18 cellular contexts compared by ENCODE assay signal in genomic region chr14:24057867-24058259, GRCh38. TPM values are rescaled to one million over a fixed set of nuclear protein-coding genes. Genes with fewer than 3 reads are reported as not detected.
DNase-seq lines count a peak whose midpoint lies in the region; ATAC-seq and TF ChIP-seq lines count a peak whose summit lies in the region.
"Had no signal": no experiment of that assay in that cellular context is flagged by ENCODE, and none has a peak within 500 bp of the region (broad histone marks: within the 10 kb centered on the region; RNA-seq: fewer than 3 reads in every experiment).

No MANE protein-coding gene starts in this region.

- H3K9me3 Mint-ChIP-seq in activated naive CD8-positive, alpha-beta T cell treated with anti-CD3 and anti-CD28 coated beads, Interleukin-2, amount 10 ng/mL, durations not matched to agents 7 days and 5 days, result no peaks in the 10 kb centered on the region
- no peaks in the 10 kb centered on the region for H3K9me3 Mint-ChIP-seq in activated naive CD8-positive, alpha-beta T cell treated with anti-CD3 and anti-CD28 coated beads, Interleukin-2, amount 50 U/mL, for 24 hours
- peaks cover 15% of the 10 kb centered on the region for H3K9me3 Mint-ChIP-seq in glutamatergic neuron (ENCODE audit: unreplicated experiment)
- H3K9me3 Mint-ChIP-seq in stimulated activated effector memory CD8-positive, alpha-beta T cell treated with anti-CD3 and anti-CD28 coated beads, Interleukin-12 subunit alpha, Interleukin-12 subunit beta, amount 100 ng/mL, for 72 hours, result no peaks in the 10 kb centered on the region

- H3K4me3 Mint-ChIP-seq in activated naive CD8-positive, alpha-beta T cell treated with anti-CD3 and anti-CD28 coated beads, Interleukin-2, amount 10 ng/mL, durations not matched to agents 7 days and 5 days, result no peak overlapping the region
- H3K4me3 Mint-ChIP-seq in activated naive CD8-positive, alpha-beta T cell treated with anti-CD3 and anti-CD28 coated beads, Interleukin-2, amount 50 U/mL, for 24 hours, result no peak overlapping the region
- no peak overlapping the region for H3K4me3 Mint-ChIP-seq in T-helper 17 cell
- H3K4me3 Mint-ChIP-seq in glutamatergic neuron (ENCODE audit: unreplicated experiment), result no peak overlapping the region
- no peak overlapping the region for H3K4me3 Mint-ChIP-seq in stimulated activated effector memory CD8-positive, alpha-beta T cell treated with anti-CD3 and anti-CD28 coated beads, Interleukin-12 subunit alpha, Interleukin-12 subunit beta, amount 100 ng/mL, for 72 hours

- intact Hi-C loops in head of caudate nucleus (cut with DNase I), result loop anchor here (5.0 kb wide), 1 partner anchor 34 kb away; the partner anchor contains the start of gene PCK2

- no peaks in the 10 kb centered on the region for H3K9me3 ChIP-seq in T-helper 17 cell (ENCODE audit: control insufficient read depth, low read length, poor library complexity, severe bottlenecking)
- H3K9me3 ChIP-seq: adrenal gland, gastroesophageal sphincter, testis had no signal

- ATAC-seq in activated naive CD8-positive, alpha-beta T cell treated with anti-CD3 and anti-CD28 coated beads, Interleukin-2, amount 10 ng/mL, durations not matched to agents 7 days and 5 days (ENCODE audit: low read depth), result no peak
- no peak for ATAC-seq in activated naive CD8-positive, alpha-beta T cell treated with anti-CD3 and anti-CD28 coated beads, Interleukin-2, amount 50 U/mL, for 24 hours
- ATAC-seq in T-helper 17 cell (peak; percentile 29), GM18502 (IDR thresholded peaks at IDR 0.05; ENCODE audit: poor library complexity, unreplicated experiment) (no peak)
- ATAC-seq in stimulated activated effector memory CD8-positive, alpha-beta T cell treated with anti-CD3 and anti-CD28 coated beads, Interleukin-12 subunit alpha, Interleukin-12 subunit beta, amount 100 ng/mL, for 72 hours, result no peak

- peak overlapping the region; percentile 78 for H3K27ac Mint-ChIP-seq in activated naive CD8-positive, alpha-beta T cell treated with anti-CD3 and anti-CD28 coated beads, Interleukin-2, amount 10 ng/mL, durations not matched to agents 7 days and 5 days
- H3K27ac Mint-ChIP-seq in activated naive CD8-positive, alpha-beta T cell treated with anti-CD3 and anti-CD28 coated beads, Interleukin-2, amount 50 U/mL, for 24 hours, result no peak overlapping the region
- H3K27ac Mint-ChIP-seq in T-helper 17 cell, result no peak overlapping the region
- peak overlapping the region; percentile 79 for H3K27ac Mint-ChIP-seq in glutamatergic neuron (ENCODE audit: unreplicated experiment)
- H3K27ac Mint-ChIP-seq in stimulated activated effector memory CD8-positive, alpha-beta T cell treated with anti-CD3 and anti-CD28 coated beads, Interleukin-12 subunit alpha, Interleukin-12 subunit beta, amount 100 ng/mL, for 72 hours, result peak overlapping the region; percentile 56

- H3K36me3 Mint-ChIP-seq in activated naive CD8-positive, alpha-beta T cell treated with anti-CD3 and anti-CD28 coated beads, Interleukin-2, amount 10 ng/mL, durations not matched to agents 7 days and 5 days, result no peaks in the 10 kb centered on the region
- no peaks in the 10 kb centered on the region for H3K36me3 Mint-ChIP-seq in activated naive CD8-positive, alpha-beta T cell treated with anti-CD3 and anti-CD28 coated beads, Interleukin-2, amount 50 U/mL, for 24 hours (ENCODE audit: low read depth)
- H3K36me3 Mint-ChIP-seq in T-helper 17 cell (ENCODE audit: low read depth) (peaks cover 4% of the 10 kb centered on the region), glutamatergic neuron (ENCODE audit: unreplicated experiment) (no peaks in the 10 kb centered on the region)
- H3K36me3 Mint-ChIP-seq in stimulated activated effector memory CD8-positive, alpha-beta T cell treated with anti-CD3 and anti-CD28 coated beads, Interleukin-12 subunit alpha, Interleukin-12 subunit beta, amount 100 ng/mL, for 72 hours, result peaks cover 8% of the 10 kb centered on the region

- DNase-seq in activated naive CD8-positive, alpha-beta T cell treated with anti-CD3 and anti-CD28 coated beads, Interleukin-2, amount 10 ng/mL, durations not matched to agents 7 days and 5 days, result no peak
- DNase-seq in activated naive CD8-positive, alpha-beta T cell treated with anti-CD3 and anti-CD28 coated beads, Interleukin-2, amount 50 U/mL, for 24 hours, result no peak
- DNase-seq in T-helper 17 cell, result no peak
- no peak for DNase-seq in glutamatergic neuron
- no peak for DNase-seq in stimulated activated effector memory CD8-positive, alpha-beta T cell treated with anti-CD3 and anti-CD28 coated beads, Interleukin-12 subunit alpha, Interleukin-12 subunit beta, amount 100 ng/mL, for 72 hours (ENCODE audit: low spot score in 2 of 2)
- no peak for DNase-seq in NCI-H1417 (lab: John Stamatoyannopoulos, UW)
- DNase-seq in head of caudate nucleus, result no peak
- DNase-seq: activated CD4-positive, alpha-beta T cell treated with anti-CD3 and anti-CD28 coated beads, Interleukin-2, amount 50 U/mL, for 4 hours; NK-92 treated with Interleukin-12 subunit alpha and Interleukin-12 subunit beta, amount 100 ng/mL, for 24 hours had no signal

- peaks cover 6% of the 10 kb centered on the region for H3K4me1 Mint-ChIP-seq in activated naive CD8-positive, alpha-beta T cell treated with anti-CD3 and anti-CD28 coated beads, Interleukin-2, amount 10 ng/mL, durations not matched to agents 7 days and 5 days
- peaks cover 14% of the 10 kb centered on the region for H3K4me1 Mint-ChIP-seq in activated naive CD8-positive, alpha-beta T cell treated with anti-CD3 and anti-CD28 coated beads, Interleukin-2, amount 50 U/mL, for 24 hours
- peaks cover 7% of the 10 kb centered on the region for H3K4me1 Mint-ChIP-seq in T-helper 17 cell
- peaks cover 21% of the 10 kb centered on the region for H3K4me1 Mint-ChIP-seq in glutamatergic neuron (ENCODE audit: low read depth, unreplicated experiment)
- H3K4me1 Mint-ChIP-seq in stimulated activated effector memory CD8-positive, alpha-beta T cell treated with anti-CD3 and anti-CD28 coated beads, Interleukin-12 subunit alpha, Interleukin-12 subunit beta, amount 100 ng/mL, for 72 hours, result peaks cover 34% of the 10 kb centered on the region

- TF ChIP-seq CTCF in glutamatergic neuron (IDR thresholded peaks at IDR 0.05; ENCODE audit: partially characterized antibody, unreplicated experiment), result no peak

- POLR2A ChIA-PET in activated naive CD8-positive, alpha-beta T cell treated with anti-CD3 and anti-CD28 coated beads, Interleukin-2, amount 10 ng/mL, durations not matched to agents 7 days and 5 days (lab: Charles Lee), result interaction anchor here (0.7 to 4.3 kb wide), 11 partner anchors 18 to 245 kb away, joined by 3 to 35 read pairs (median 5); partner anchors contain the start of genes DCAF11, GMPR2, IRF9 and NRL

- H3K27me3 Mint-ChIP-seq in activated naive CD8-positive, alpha-beta T cell treated with anti-CD3 and anti-CD28 coated beads, Interleukin-2, amount 10 ng/mL, durations not matched to agents 7 days and 5 days, result peaks cover 6% of the 10 kb centered on the region
- H3K27me3 Mint-ChIP-seq in activated naive CD8-positive, alpha-beta T cell treated with anti-CD3 and anti-CD28 coated beads, Interleukin-2, amount 50 U/mL, for 24 hours, result peaks cover 17% of the 10 kb centered on the region
- H3K27me3 Mint-ChIP-seq in T-helper 17 cell (peaks cover 20% of the 10 kb centered on the region), glutamatergic neuron (ENCODE audit: unreplicated experiment) (peaks cover 21% of the 10 kb centered on the region)

RNA-seq across cellular contexts. Expression of gene CARMIL3, which starts 6.1 kb away (rescaled TPM):
- under 1 TPM; 0.80 to 0.91 TPM for total RNA-seq in activated naive CD8-positive, alpha-beta T cell treated with anti-CD3 and anti-CD28 coated beads, Interleukin-2, amount 10 ng/mL, durations not matched to agents 7 days and 5 days
- total RNA-seq in T-helper 17 cell (under 1 TPM in 1 of 2 donors, not detected in 1; 0.31 TPM), glutamatergic neuron (ENCODE audit: unreplicated experiment) (108 TPM)
- total RNA-seq: bronchial epithelial cell had no signal

RNA-seq across cellular contexts. Expression of gene CPNE6, which starts 13.5 kb away (rescaled TPM):
- under 1 TPM in 1 of 2 experiments, not detected in 1; 0.14 TPM for total RNA-seq in activated naive CD8-positive, alpha-beta T cell treated with anti-CD3 and anti-CD28 coated beads, Interleukin-2, amount 10 ng/mL, durations not matched to agents 7 days and 5 days
- total RNA-seq in T-helper 17 cell (not detected), glutamatergic neuron (ENCODE audit: unreplicated experiment) (0.44 TPM)
- total RNA-seq: bronchial epithelial cell, dermis microvascular lymphatic vessel endothelial cell, esophagus mucosa, mesenteric fat pad, renal cortical epithelial cell had no signal

RNA-seq across cellular contexts. Expression of gene PCK2, which starts 36.2 kb away (rescaled TPM):
- total RNA-seq in activated naive CD8-positive, alpha-beta T cell treated with anti-CD3 and anti-CD28 coated beads, Interleukin-2, amount 10 ng/mL, durations not matched to agents 7 days and 5 days, result 10 to 100 TPM; 47.4 to 50.6 TPM
- 10 to 100 TPM; 14.2 to 15.5 TPM for total RNA-seq in T-helper 17 cell
- 99.9 TPM for total RNA-seq in glutamatergic neuron (ENCODE audit: unreplicated experiment)

RNA-seq across cellular contexts. Expression of gene DCAF11, which starts 56.7 kb away (rescaled TPM):
- 100 to 1,000 TPM; 100 to 105 TPM for total RNA-seq in activated naive CD8-positive, alpha-beta T cell treated with anti-CD3 and anti-CD28 coated beads, Interleukin-2, amount 10 ng/mL, durations not matched to agents 7 days and 5 days
- total RNA-seq in T-helper 17 cell (10 to 100 TPM; 75.5 to 86.1 TPM), glutamatergic neuron (ENCODE audit: unreplicated experiment) (54.1 TPM)

RNA-seq across cellular contexts. Expression of gene NRL, which starts 56.9 kb away (rescaled TPM):
- 1 to 10 TPM; 3.3 to 3.4 TPM for total RNA-seq in activated naive CD8-positive, alpha-beta T cell treated with anti-CD3 and anti-CD28 coated beads, Interleukin-2, amount 10 ng/mL, durations not matched to agents 7 days and 5 days
- 1 to 10 TPM; 2.2 to 3.2 TPM for total RNA-seq in T-helper 17 cell
- total RNA-seq in glutamatergic neuron (ENCODE audit: unreplicated experiment), result 3.7 TPM

Comparison
In these comparisons a context has a peak if more than half of its experiments do, and no peak if none do; other contexts are left out.
1. H3K27ac Mint-ChIP-seq: peak in activated naive CD8-positive, alpha-beta T cell treated with anti-CD3 and anti-CD28 coated beads, Interleukin-2, amount 10 ng/mL, durations not matched to agents 7 days and 5 days (single experiment), glutamatergic neuron (single experiment) and stimulated activated effector memory CD8-positive, alpha-beta T cell treated with anti-CD3 and anti-CD28 coated beads, Interleukin-12 subunit alpha, Interleukin-12 subunit beta, amount 100 ng/mL, for 72 hours (single experiment); none in activated naive CD8-positive, alpha-beta T cell treated with anti-CD3 and anti-CD28 coated beads, Interleukin-2, amount 50 U/mL, for 24 hours (single experiment) and T-helper 17 cell (single experiment).
2. RNA of gene CARMIL3, which starts 6.1 kb away (total RNA-seq): 108 TPM in glutamatergic neuron (single experiment); 0.80 to 0.91 TPM in activated naive CD8-positive, alpha-beta T cell treated with anti-CD3 and anti-CD28 coated beads, Interleukin-2, amount 10 ng/mL, durations not matched to agents 7 days and 5 days and 0.31 TPM in T-helper 17 cell; every median in the first group is over 10 times any median in the second.